Comparison of ENCODE assay signal across 16 cellular contexts in genomic region chr21:42782723-42783247, GRCh38.
DNase-seq lines count a peak whose midpoint lies in the region; ATAC-seq and TF ChIP-seq lines count a peak whose summit lies in the region.
"Had no signal": no experiment of that assay in that cellular context is flagged by ENCODE, and none has a peak within 500 bp of the region (broad histone marks: within the 10 kb centered on the region; RNA-seq: fewer than 3 reads in every experiment).

No MANE protein-coding gene starts in this region.

- H3K4me3 Mint-ChIP-seq in activated B cell treated with CpG ODN at 0.5 μM for 24 hours = peak overlapping the region; percentile 19
- no peak overlapping the region for H3K4me3 Mint-ChIP-seq in type B pancreatic cell

- H3K36me3 Mint-ChIP-seq in activated B cell treated with CpG ODN at 0.5 μM for 24 hours (ENCODE audit: low read depth) (no peaks in the 10 kb centered on the region), type B pancreatic cell (no peaks in the 10 kb centered on the region)

- CTCF ChIA-PET in activated B cell treated with CpG ODN at 0.5 μM for 24 hours (lab: Charles Lee) = no interaction called here

- H3K4me1 ChIP-seq in heart right ventricle = peaks cover 3 to 36% (median 31%) of the 10 kb centered on the region in 9 donors
- peaks cover 27% of the 10 kb centered on the region for H3K4me1 ChIP-seq in lower lobe of right lung

- no peak for TF ChIP-seq CTCF in heart right ventricle (IDR thresholded peaks at IDR 0.05)
- no peak for TF ChIP-seq CTCF in activated B cell treated with CpG ODN at 0.5 μM for 24 hours (IDR thresholded peaks at IDR 0.05)
- TF ChIP-seq CTCF in lower lobe of right lung (IDR thresholded peaks at IDR 0.05) = no peak
- no peak for TF ChIP-seq CTCF in type B pancreatic cell (conservative IDR thresholded peaks at IDR 0.05)

- H3K27ac ChIP-seq in heart right ventricle (peak overlapping the region in 8 of 10 donors; percentile 10 to 96 (median 86)), lower lobe of right lung (peak overlapping the region; percentile 87)

- intact Hi-C loops in heart right ventricle (cut with DNase I) = loop anchor here in 2 of 10 donors (2.0 to 10.0 kb wide), 3 partner anchors 45 to 108 kb away; no protein-coding TSS in a partner anchor
- intact Hi-C loops in Right ventricle myocardium inferior (cut with DNase I) = loop anchor here (1.0 to 5.0 kb wide), 2 partner anchors 35 to 58 kb away; no protein-coding TSS in a partner anchor
- intact Hi-C loops in activated B cell treated with CpG ODN at 0.5 μM for 24 hours (cut with micrococcal nuclease) = loop anchor here (5.0 kb wide), 2 partner anchors 35 kb away; no protein-coding TSS in a partner anchor
- intact Hi-C loops in lower lobe of right lung (cut with DNase I) = no loop called here
- intact Hi-C loops in left colon (cut with DNase I, micrococcal nuclease) = no loop called here

- POLR2A ChIA-PET in activated B cell treated with CpG ODN at 0.5 μM for 24 hours (lab: Charles Lee) = interaction anchor here (1.2 to 2.0 kb wide), 2 partner anchors 36 to 45 kb away, joined by 3 to 12 read pairs; no protein-coding TSS in a partner anchor

- H3K27me3 Mint-ChIP-seq in activated B cell treated with CpG ODN at 0.5 μM for 24 hours (peaks cover 18% of the 10 kb centered on the region), type B pancreatic cell (peaks cover 38% of the 10 kb centered on the region)

- peak overlapping the region; percentile 24 for H3K27ac Mint-ChIP-seq in activated B cell treated with CpG ODN at 0.5 μM for 24 hours
- H3K27ac Mint-ChIP-seq in type B pancreatic cell = peak overlapping the region; percentile 36

- H3K27me3 ChIP-seq in heart right ventricle = peaks cover 0 to 50% (median 28%) of the 10 kb centered on the region in 7 donors
- H3K27me3 ChIP-seq in lower lobe of right lung (ENCODE audit: low read depth) = no peaks in the 10 kb centered on the region

- H3K36me3 ChIP-seq in heart right ventricle (no peaks in the 10 kb centered on the region), lower lobe of right lung (no peaks in the 10 kb centered on the region)
- H3K36me3 ChIP-seq: MG63 had no signal

- WGBS in heart right ventricle, 2 donors = 79 to 80% methylated on average over 10 of the region's 10 CpGs

- ATAC-seq in heart right ventricle (no peak), Right ventricle myocardium inferior (no peak), activated B cell treated with CpG ODN at 0.5 μM for 24 hours (ENCODE audit: low read depth) (no peak), lower lobe of right lung (no peak), left colon (no peak), HG03039 (IDR thresholded peaks at IDR 0.05; ENCODE audit: unreplicated experiment) (no peak)
- ATAC-seq: left ventricle myocardium superior had no signal

- DNase-seq in heart right ventricle (no peak), Right ventricle myocardium inferior (ENCODE audit: missing footprints) (no peak), activated B cell treated with CpG ODN at 0.5 μM for 24 hours (no peak), lower lobe of right lung (no peak), type B pancreatic cell (ENCODE audit: extremely low spot score, unreplicated experiment) (no peak), inferior parietal cortex (ENCODE audit: extremely low spot score) (no peak), left colon (no peak)
- DNase-seq: activated CD4-positive, CD25-positive, alpha-beta regulatory T cell treated with anti-CD3 and anti-CD28 coated beads, Interleukin-2, amount 50 U/mL, for 72 hours; activated T-cell treated with anti-CD3 and anti-CD28 coated beads, Interleukin-2, amount 50 U/mL, for 48 hours; dorsolateral prefrontal cortex; left ventricle myocardium superior; MG63; right cardiac atrium; RPMI8226; stimulated activated CD4-positive, alpha-beta T cell treated with anti-CD3 and anti-CD28 coated beads, Interleukin-2, amount 100 ng/mL, for 48 hours had no signal

- H3K4me3 ChIP-seq in heart right ventricle = no peak overlapping the region
- no peak overlapping the region for H3K4me3 ChIP-seq in lower lobe of right lung
- H3K4me3 ChIP-seq: MG63 had no signal

- H3K9me3 Mint-ChIP-seq in activated B cell treated with CpG ODN at 0.5 μM for 24 hours = no peaks in the 10 kb centered on the region
- H3K9me3 Mint-ChIP-seq in type B pancreatic cell = no peaks in the 10 kb centered on the region

- peaks cover 0 to 6% (median 0%) of the 10 kb centered on the region in 11 donors for H3K9me3 ChIP-seq in heart right ventricle
- H3K9me3 ChIP-seq in lower lobe of right lung = peaks cover 2% of the 10 kb centered on the region

- peaks cover 43% of the 10 kb centered on the region for H3K4me1 Mint-ChIP-seq in activated B cell treated with CpG ODN at 0.5 μM for 24 hours
- peaks cover 27% of the 10 kb centered on the region for H3K4me1 Mint-ChIP-seq in type B pancreatic cell (ENCODE audit: unreplicated experiment)

Comparison
In these comparisons a context has a peak if more than half of its experiments do, and no peak if none do; other contexts are left out.
1. intact Hi-C loops: an anchor here in Right ventricle myocardium inferior (1.0 to 5.0 kb wide) and activated B cell treated with CpG ODN at 0.5 μM for 24 hours (5.0 kb wide); none called in lower lobe of right lung and left colon.